In genomic region chr15:65869954-65870871, GRCh38 we compare ENCODE assay signal across 1 cellular context.
A peak's percentile ranks its signal among the peaks of the same experiment; 100 is the strongest.
TF ChIP-seq lines count a peak whose summit lies in the region.

No MANE protein-coding gene starts in this region.

TF ChIP-seq in HEK293, 187 proteins besides CTCF, POLR2A, EP300 and RAD21 (continued from another document):
- TF ChIP-seq ZBTB11 (tag by site-specific recombination; conservative IDR thresholded peaks at IDR 0.05; ENCODE audit: low read depth) (peak; percentile 81), ZNF76 (tag by site-specific recombination; IDR thresholded peaks at IDR 0.05; ENCODE audit: borderline replicate concordance, low read depth) (peak; percentile 81), SCRT1 (tag by site-specific recombination; IDR thresholded peaks at IDR 0.05; ENCODE audit: borderline replicate concordance) (peak; percentile 52; the same call in 1 of the 2 replicates), MZF1 (tag by site-specific recombination; IDR thresholded peaks at IDR 0.05; ENCODE audit: borderline replicate concordance) (peak; percentile 76), KLF17 (tag by site-specific recombination; IDR thresholded peaks at IDR 0.05) (0 out of 2 replicates have a peak, but pooled peaks have one; percentile 24), ZNF26 (tag by site-specific recombination; IDR thresholded peaks at IDR 0.05) (no peak), ZBTB8A (tag by site-specific recombination; IDR thresholded peaks at IDR 0.05) (peak; percentile 62), ZNF398 (tag by site-specific recombination; IDR thresholded peaks at IDR 0.05) (peak; percentile 93), KLF16 (tag by site-specific recombination; IDR thresholded peaks at IDR 0.05) (peak; percentile 53), ZNF132 (tag by site-specific recombination; IDR thresholded peaks at IDR 0.05; ENCODE audit: borderline replicate concordance) (no peak), ZSCAN4 (tag by site-specific recombination; IDR thresholded peaks at IDR 0.05) (no peak), KLF1 (tag by site-specific recombination; IDR thresholded peaks at IDR 0.05) (peak; percentile 26), PRDM1 (tag by site-specific recombination; IDR thresholded peaks at IDR 0.05) (peak; percentile 3; the same call in 1 of the 2 replicates), ZNF341 (tag by site-specific recombination; IDR thresholded peaks at IDR 0.05; ENCODE audit: low read depth) (peak; percentile 96), SP2 (tag by site-specific recombination; IDR thresholded peaks at IDR 0.05) (peak; percentile 55)
TF ChIP-seq in HEK293: peak in this region for 28.
